ENCODE assay signal across 28 cellular contexts in the genomic region with DNA sequence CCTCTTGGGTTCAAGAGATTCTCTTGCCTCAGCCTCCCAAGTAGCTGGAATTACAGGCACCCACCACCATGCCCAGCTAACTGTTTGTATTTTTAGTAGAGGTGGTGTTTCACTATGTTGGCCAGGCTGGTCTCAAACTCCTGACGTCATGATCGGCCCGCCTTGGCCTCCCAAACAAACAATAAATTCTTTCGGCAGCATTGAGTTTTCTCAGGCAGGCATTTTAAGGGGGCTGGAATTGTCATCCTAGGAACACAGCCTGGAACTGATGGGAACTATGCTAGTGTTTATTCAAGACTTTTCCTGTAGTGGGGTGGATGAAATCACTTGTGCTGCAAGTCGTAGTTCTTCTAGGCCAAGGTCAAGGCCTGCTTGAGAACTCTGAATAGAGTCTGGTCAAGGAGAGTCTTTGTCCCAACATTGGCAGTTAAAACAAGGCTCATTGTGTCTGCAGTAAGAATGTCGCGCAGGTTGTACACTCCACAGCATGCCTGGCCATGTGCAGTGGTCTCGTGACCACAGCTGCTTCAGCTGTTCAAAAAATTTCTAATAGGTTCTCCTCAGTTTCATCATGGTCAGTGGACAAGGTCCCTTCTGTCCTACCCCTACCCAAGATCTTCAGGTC.
"Had no signal": no experiment of that assay in that cellular context is flagged by ENCODE, and none has a peak within 500 bp of the region (broad histone marks: within the 10 kb centered on the region; RNA-seq: fewer than 3 reads in every experiment).

No MANE protein-coding gene starts in this region.

- H3K27ac ChIP-seq: ascending aorta, breast epithelium, KMS-11, SJCRH30 had no signal

- ATAC-seq: activated CD4-positive, alpha-beta T cell treated with anti-CD3 and anti-CD28 coated beads for 36 hours; activated CD4-positive, CD25-positive, alpha-beta regulatory T cell treated with anti-CD3 and anti-CD28 coated beads, Interleukin-2, amount 50 U/mL, for 24 hours; activated CD8-positive, alpha-beta T cell treated with anti-CD3 and anti-CD28 coated beads, Interleukin-2, amount 10 ng/mL, durations not matched to agents 7 days and 5 days; Panc1; WTC11 had no signal

- H3K4me3 ChIP-seq: ascending aorta, breast epithelium, SJCRH30 had no signal

- H3K36me3 ChIP-seq: ascending aorta, breast epithelium, SJCRH30 had no signal

- H3K9me3 ChIP-seq: ascending aorta, breast epithelium, SJCRH30, SK-N-SH had no signal

- H3K27me3 ChIP-seq: ascending aorta, breast epithelium had no signal

- FAIRE-seq: TTC549 had no signal

- DNase-seq: activated CD4-positive, alpha-beta T cell treated with anti-CD3 and anti-CD28 coated beads for 36 hours; activated CD4-positive, alpha-beta T cell treated with anti-CD3 and anti-CD28 coated beads, Interleukin-2, amount 10 ng/mL, durations not matched to agents 7 days and 5 days; activated CD4-positive, alpha-beta T cell treated with anti-CD3 and anti-CD28 coated beads, Interleukin-2, amount 50 U/mL, for 48 hours; activated CD8-positive, alpha-beta T cell treated with anti-CD3 and anti-CD28 coated beads, Interleukin-2, amount 10 ng/mL, durations not matched to agents 7 days and 5 days; activated gamma-delta T cell; activated naive CD4-positive, alpha-beta T cell treated with Interleukin-2 at 50 U/mL for 16 hours; activated naive CD8-positive, alpha-beta T cell treated with anti-CD3 and anti-CD28 coated beads, Interleukin-2, amount 10 ng/mL, durations not matched to agents 7 days and 5 days; activated T-cell treated with anti-CD3 and anti-CD28 coated beads, Interleukin-2, amount 50 U/mL, for 24 hours; amygdala; caudate nucleus; MM.1S; MV-4-11; NCI-H1092; NCI-H1436 treated with DMSO at 0.1 percent for 48 hours; NCI-H1694 treated with DMSO at 0.1 percent for 48 hours; NCI-H2029; NCI-H345; NCI-H524 treated with DMSO at 0.1 percent for 48 hours; SHP77; SJCRH30; SK-N-SH had no signal

- H3K4me1 ChIP-seq: ascending aorta, breast epithelium, SJCRH30 had no signal
